Comparison of ENCODE assay signal across 8 cellular contexts in the genomic region with DNA sequence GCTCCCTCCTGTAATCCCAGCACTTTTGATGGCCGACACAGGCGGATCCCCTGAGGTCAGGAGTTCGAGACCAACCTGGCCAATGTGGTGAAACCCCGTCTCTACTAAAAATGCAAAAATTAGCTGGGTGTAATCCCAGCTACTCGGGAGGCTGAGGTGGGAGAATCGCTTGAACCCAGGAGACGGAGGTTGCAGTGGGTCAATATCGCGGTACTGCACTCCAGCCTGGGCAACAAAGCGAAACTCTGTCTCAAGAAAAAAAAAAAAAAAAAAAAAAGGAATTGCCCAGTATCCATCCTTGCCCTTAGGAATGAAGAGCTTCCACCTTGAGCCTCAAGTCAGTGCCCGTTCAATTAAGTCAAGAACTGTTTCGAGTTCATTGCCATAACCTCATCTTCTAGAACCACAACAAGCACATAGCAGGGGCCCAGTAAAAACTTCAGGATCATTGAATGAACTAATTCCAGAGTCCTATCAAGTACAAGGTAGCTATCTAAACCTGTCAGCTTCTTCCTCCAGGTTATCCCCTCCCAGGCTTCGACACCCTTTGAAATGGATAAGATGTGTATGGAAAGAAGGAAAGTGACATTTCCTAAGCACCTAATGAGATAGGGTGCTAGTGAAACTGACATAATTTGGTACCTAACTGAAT. TPM values are rescaled to one million over a fixed set of nuclear protein-coding genes. Genes with fewer than 3 reads are reported as not detected.
DNase-seq lines count a peak whose midpoint lies in the region; ATAC-seq, FAIRE-seq and TF ChIP-seq lines count a peak whose summit lies in the region.

No MANE protein-coding gene starts in this region.

- H3K4me1 ChIP-seq in GM12878 (ENCODE audit: control insufficient read depth, insufficient read depth, low read length) = no peaks in the 10 kb centered on the region; the same call in none of the 2 replicates
- peaks cover 8% of the 10 kb centered on the region for H3K4me1 ChIP-seq in mesenchymal stem cell (ENCODE audit: control insufficient read depth, insufficient read depth, low read depth, low read length)

- H3K4me3 Mint-ChIP-seq in CD14-positive monocyte = peak overlapping the region; percentile 97 to 98

- H3K27me3 Mint-ChIP-seq in CD14-positive monocyte (ENCODE audit: low read depth in 3 of 3) = peaks cover 0 to 7% (median 2%) of the 10 kb centered on the region in 3 donors

- H3K27ac Mint-ChIP-seq in CD14-positive monocyte = peak overlapping the region in 4 of 7 donors; percentile 87 to 96 (median 94)

- ATAC-seq in HG03135 (IDR thresholded peaks at IDR 0.05; ENCODE audit: unreplicated experiment) (peak; percentile 15), GM12878 (peak; percentile 8)

- RAD21 ChIA-PET in GM12878 (lab: Charles Lee; ENCODE audit: unreplicated experiment) = interaction anchor here (0.7 to 2.3 kb wide), 5 partner anchors 9 to 741 kb away, joined by 3 to 6 read pairs (median 3); a partner anchor contains a TSS

- peak overlapping the region; percentile 96 for H3K4me3 ChIP-seq in GM12878
- H3K4me3 ChIP-seq in mesenchymal stem cell (ENCODE audit: insufficient read depth in 1 of 2, low read depth in 1 of 2, low read length in 2 of 2) = peak overlapping the region; percentile 87 to 99

- TF ChIP-seq POLR2A in GM12878 (IDR thresholded peaks at IDR 0.05; ENCODE audit: low read depth, low read length) = no peak

- TSS peak; percentile 59 for BruUV-seq in GM12878 (replicated peaks; lab: Mats Ljungman, UMichigan)

- H3K36me3 ChIP-seq in GM12878 (ENCODE audit: control insufficient read depth in 2 of 2, insufficient read depth in 2 of 2, low read length in 1 of 2) (peaks cover 0 to 7% of the 10 kb centered on the region in 2 experiments; a peak in 2 of 4 replicates), mesenchymal stem cell (ENCODE audit: control insufficient read depth in 1 of 2, insufficient read depth in 2 of 2, low read depth in 1 of 2, low read length in 2 of 2) (peaks cover 9 to 35% of the 10 kb centered on the region in 2 experiments)

- intact Hi-C loops in CD14-positive monocyte (cut with micrococcal nuclease) = no loop called here
- intact Hi-C loops in GM12878 (cut with micrococcal nuclease; ENCODE audit: unreplicated experiment) = no loop called here

- H3K4ac ChIP-seq in mesenchymal stem cell (ENCODE audit: low read depth in 1 of 2, low read length in 2 of 2) = peak overlapping the region in 1 of 2 experiments; percentile 99

- SMC1A ChIA-PET in GM12878 (lab: Charles Lee; ENCODE audit: uncharacterized antibody, unreplicated experiment) = interaction anchor here (0.5 to 4.4 kb wide), 10 partner anchors 9 to 1844 kb away, joined by 3 to 34 read pairs (median 3); a partner anchor contains a TSS

- peaks cover 0 to 2% (median 0%) of the 10 kb centered on the region in 7 donors for H3K9me3 Mint-ChIP-seq in CD14-positive monocyte

- no peak overlapping the region for H4K91ac ChIP-seq in mesenchymal stem cell (ENCODE audit: low read length)

- H3K4me1 Mint-ChIP-seq in CD14-positive monocyte = peaks cover 29% of the 10 kb centered on the region

- H3K27me3 ChIP-seq in GM12878 (replicated peaks in 1 of 2; ENCODE audit: control insufficient read depth in 2 of 2, insufficient read depth in 2 of 2, low read length in 1 of 2) (no peaks in the 10 kb centered on the region), mesenchymal stem cell (ENCODE audit: control insufficient read depth in 1 of 2, insufficient read depth in 1 of 2, low read length in 2 of 2) (no peaks in the 10 kb centered on the region)

- H3K9me3 ChIP-seq in GM12878 (replicated peaks; ENCODE audit: control insufficient read depth, insufficient read depth, low read length) = no peaks in the 10 kb centered on the region
- no peaks in the 10 kb centered on the region for H3K9me3 ChIP-seq in mesenchymal stem cell (ENCODE audit: control insufficient read depth, low read length)

- no peak overlapping the region for H2BK5ac ChIP-seq in mesenchymal stem cell (ENCODE audit: low read depth, low read length, poor library complexity, severe bottlenecking)

- TF ChIP-seq EP300 in GM12878 (IDR thresholded peaks at IDR 0.05; ENCODE audit: borderline replicate concordance in 1 of 2, control insufficient read depth in 1 of 2, low read depth in 2 of 2, low read length in 2 of 2) = no peak

- peaks cover 16% of the 10 kb centered on the region for H3K79me2 ChIP-seq in GM12878 (ENCODE audit: control insufficient read depth, insufficient read depth, low read length)

- peak; percentile 72 for FAIRE-seq in GM12878 (lab: Jason Lieb, UNC)

- H3K23ac ChIP-seq in mesenchymal stem cell (ENCODE audit: low read length in 2 of 2) = no peak overlapping the region

- H3K4me2 ChIP-seq in GM12878 (ENCODE audit: control insufficient read depth, insufficient read depth) (peak overlapping the region; percentile 72), mesenchymal stem cell (ENCODE audit: low read length, poor library complexity, severe bottlenecking) (peak overlapping the region; percentile 65)

- no peak overlapping the region; the same call in 1 of the 2 replicates for H3K27ac ChIP-seq in GM12878 (ENCODE audit: control insufficient read depth, insufficient read depth)
- H3K27ac ChIP-seq in mesenchymal stem cell (ENCODE audit: low read length, poor library complexity, severe bottlenecking) = no peak overlapping the region

- peak overlapping the region in 1 of 2 experiments; percentile 99 for H3K18ac ChIP-seq in mesenchymal stem cell (ENCODE audit: low read depth in 1 of 2, low read length in 2 of 2)

- peak overlapping the region in 1 of 2 experiments; percentile 100 for H3K14ac ChIP-seq in mesenchymal stem cell (ENCODE audit: low read length in 2 of 2)

- WGBS in GM12878 (ENCODE audit: insufficient coverage, insufficient replicate concordance, low lambda C conversion rate, missing lambda C conversion rate) = 76% methylated on average over 13 of the region's 13 CpGs
- WGBS in mesenchymal stem cell = 76% methylated on average over 12 of the region's 13 CpGs

- H3K9ac ChIP-seq in GM12878 (ENCODE audit: control insufficient read depth, insufficient read depth, low read length) (peak overlapping the region; percentile 80), mesenchymal stem cell (ENCODE audit: low read length) (peak overlapping the region; percentile 89)

- DNase-seq in CD14-positive monocyte (ENCODE audit: low spot score) (no peak), GM12878 (ENCODE audit: low read depth, low spot score) (no peak), mesenchymal stem cell (no peak), ureter (ENCODE audit: low spot score) (no peak), KG1 (lab: John Stamatoyannopoulos, UW) (no peak), SKM-1 (lab: John Stamatoyannopoulos, UW; ENCODE audit: unreplicated experiment) (no peak), dedifferentiated amniotic fluid mesenchymal stem cell (ENCODE audit: extremely low spot score) (no peak)

- peaks cover 19 to 26% of the 10 kb centered on the region in 2 donors for H3K36me3 Mint-ChIP-seq in CD14-positive monocyte

- CTCF ChIA-PET in GM12878 (lab: Yijun Ruan, JAX) = interaction anchor here (0.6 to 3.0 kb wide), 10 partner anchors 9 to 742 kb away, joined by 3 to 12 read pairs (median 3); a partner anchor contains a TSS

- in situ Hi-C loops in GM12878 (cut with MboI) = no loop called here

- H4K8ac ChIP-seq in mesenchymal stem cell (ENCODE audit: low read length) = no peak overlapping the region

- no peaks in the 10 kb centered on the region for H4K20me1 ChIP-seq in GM12878 (ENCODE audit: control insufficient read depth, insufficient read depth)

- peaks cover 14% of the 10 kb centered on the region for H3K79me1 ChIP-seq in mesenchymal stem cell (replicated peaks; ENCODE audit: low read length, poor library complexity, severe bottlenecking)

- TF ChIP-seq CTCF in CD14-positive monocyte (IDR thresholded peaks at IDR 0.05) = no peak
- TF ChIP-seq CTCF in GM12878 (IDR thresholded peaks at IDR 0.05 in 2 of 3, conservative IDR thresholded peaks at IDR 0.05 in 1 of 3; ENCODE audit: control insufficient read depth in 2 of 3, extremely low read depth in 1 of 3, insufficient read depth in 1 of 3, low read depth in 3 of 3, low read length in 3 of 3) = no peak

- H2BK15ac ChIP-seq in mesenchymal stem cell (ENCODE audit: low read depth, poor library complexity, severe bottlenecking) = no peak overlapping the region

- H2BK120ac ChIP-seq in mesenchymal stem cell (ENCODE audit: low read depth, low read length) = no peak overlapping the region

- no peak for TF ChIP-seq RAD21 in GM12878 (IDR thresholded peaks at IDR 0.05; ENCODE audit: insufficient read depth, low read depth, low read length)

- H2AK5ac ChIP-seq in mesenchymal stem cell (ENCODE audit: low read length, severe bottlenecking) = no peak overlapping the region

- H2AFZ ChIP-seq in GM12878 (ENCODE audit: control insufficient read depth, low read depth, low read length) (peak overlapping the region; percentile 93), mesenchymal stem cell (ENCODE audit: low read depth, low read length) (peak overlapping the region; percentile 78)

- H2BK12ac ChIP-seq in mesenchymal stem cell (ENCODE audit: low read length in 2 of 2) = no peak overlapping the region

- POLR2A ChIA-PET in GM12878 (lab: Charles Lee) = interaction anchor here (0.7 to 4.1 kb wide), 4 partner anchors 11 to 422 kb away, joined by 4 to 20 read pairs (median 7); a partner anchor contains a TSS

RNA-seq across cellular contexts. Expression of a gene that starts 0.8 kb away (rescaled TPM):
- polyA plus RNA-seq in CD14-positive monocyte (1 to 10 TPM; 4.8 to 7.5 TPM), GM12878 (2011; rRNA removed) (15.9 and 19.9 TPM in 2 replicates), GM12878 (2014; fragmentation: Illumina TruSeq; extraction: Trizol) (14.9 and 16.3 TPM in 2 replicates), GM12878 (2014; fragmentation: Nextera tagmentation; extraction: Ambion mirVana) (1 to 10 TPM; 4.1 to 8.0 TPM), GM12878 (2014; rRNA removed) (12.1 and 12.2 TPM in 2 replicates), GM12878 (2016; fragmentation: Nextera tagmentation; extraction: Ambion mirVana) (10 to 100 TPM; 15.8 to 17.3 TPM)
- total RNA-seq in GM12878 (2013; cell fraction: nucleolus; rRNA removed) = 23.8 and 24.1 TPM in 2 replicates
- total RNA-seq in GM12878 (2014; rRNA removed) (16.5 and 19.5 TPM in 2 replicates), GM12878 (2014; rRNA removed; fragmentation: Illumina TruSeq; extraction: Trizol) (15.7 and 16.3 TPM in 2 replicates), GM12878 (2021) (17.1 and 17.9 TPM in 2 replicates), ureter (17.3 TPM)
- polyA plus RNA-seq in GM12878 (2011; ENCODE audit: low read depth) = 6.1 TPM
- 9.6 and 11.4 TPM in 2 replicates for polyA plus RNA-seq in GM12878 (2011; cell fraction: cytosol; rRNA removed)
- polyA plus RNA-seq in GM12878 (2011; cell fraction: nucleus; rRNA removed) = 5.6 and 10.0 TPM in 2 replicates
- polyA plus RNA-seq in GM12878 (2012) = 8.1 and 9.1 TPM in 2 replicates
- polyA minus RNA-seq in GM12878 (2011; rRNA and poly(A)+ RNA removed) = 5.6 and 7.2 TPM in 2 replicates
- polyA minus RNA-seq in GM12878 (2011; cell fraction: cytosol; rRNA and poly(A)+ RNA removed) = 6.4 and 6.5 TPM in 2 replicates
- 4.0 and 7.3 TPM in 2 replicates for polyA minus RNA-seq in GM12878 (2011; cell fraction: nucleus; rRNA and poly(A)+ RNA removed)
- polyA plus RNA-seq in mesenchymal stem cell (2013, experiment 1 of 2) = 7.5 TPM
- 7.9 TPM for polyA plus RNA-seq in mesenchymal stem cell (2013, experiment 2 of 2)

RNA-seq across cellular contexts. Expression of a gene that starts 13.2 kb away (rescaled TPM):
- polyA plus RNA-seq in CD14-positive monocyte = 10 to 100 TPM; 34.3 to 43.9 TPM
- 180 and 202 TPM in 2 replicates for total RNA-seq in GM12878 (2013; cell fraction: nucleolus; rRNA removed)
- 44.5 and 47.6 TPM in 2 replicates for total RNA-seq in GM12878 (2014; rRNA removed)
- 40.1 and 40.3 TPM in 2 replicates for total RNA-seq in GM12878 (2014; rRNA removed; fragmentation: Illumina TruSeq; extraction: Trizol)
- 36.4 and 37.0 TPM in 2 replicates for total RNA-seq in GM12878 (2021)
- polyA plus RNA-seq in GM12878 (2011; ENCODE audit: low read depth) = 20.4 TPM
- 66.1 and 93.4 TPM in 2 replicates for polyA plus RNA-seq in GM12878 (2011; rRNA removed)
- polyA plus RNA-seq in GM12878 (2011; cell fraction: cytosol; rRNA removed) = 69.6 and 83.4 TPM in 2 replicates
- 79.7 and 92.5 TPM in 2 replicates for polyA plus RNA-seq in GM12878 (2011; cell fraction: nucleus; rRNA removed)
- 17.2 and 24.8 TPM in 2 replicates for polyA plus RNA-seq in GM12878 (2012)
- 43.1 and 53.5 TPM in 2 replicates for polyA plus RNA-seq in GM12878 (2014; fragmentation: Illumina TruSeq; extraction: Trizol)
- 10 to 100 TPM; 40.3 to 48.4 TPM for polyA plus RNA-seq in GM12878 (2014; fragmentation: Nextera tagmentation; extraction: Ambion mirVana)
- polyA plus RNA-seq in GM12878 (2014; rRNA removed) = 25.3 and 29.8 TPM in 2 replicates
- polyA plus RNA-seq in GM12878 (2016; fragmentation: Nextera tagmentation; extraction: Ambion mirVana) = 10 to 100 TPM; 52.9 to 61.5 TPM
- 196 and 271 TPM in 2 replicates for polyA minus RNA-seq in GM12878 (2011; rRNA and poly(A)+ RNA removed)
- 25.4 and 26.4 TPM in 2 replicates for polyA minus RNA-seq in GM12878 (2011; cell fraction: cytosol; rRNA and poly(A)+ RNA removed)
- 134 and 165 TPM in 2 replicates for polyA minus RNA-seq in GM12878 (2011; cell fraction: nucleus; rRNA and poly(A)+ RNA removed)
- polyA plus RNA-seq in mesenchymal stem cell (2013, experiment 1 of 2) = 33.1 TPM
- 30.9 TPM for polyA plus RNA-seq in mesenchymal stem cell (2013, experiment 2 of 2)
- total RNA-seq in ureter = 83.2 TPM

RNA-seq across cellular contexts. Expression of a gene that starts 41.7 kb away (rescaled TPM):
- polyA plus RNA-seq in CD14-positive monocyte = not detected
- not detected in 2 replicates for total RNA-seq in GM12878 (2013; cell fraction: nucleolus; rRNA removed)
- total RNA-seq in GM12878 (2014; rRNA removed) = not detected in 2 replicates
- not detected in 2 replicates for total RNA-seq in GM12878 (2014; rRNA removed; fragmentation: Illumina TruSeq; extraction: Trizol)
- total RNA-seq in GM12878 (2021) = not detected in 2 replicates
- not detected for polyA plus RNA-seq in GM12878 (2011; ENCODE audit: low read depth)
- not detected in 2 replicates for polyA plus RNA-seq in GM12878 (2011; rRNA removed)
- not detected in 2 replicates for polyA plus RNA-seq in GM12878 (2011; cell fraction: cytosol; rRNA removed)
- polyA plus RNA-seq in GM12878 (2011; cell fraction: nucleus; rRNA removed) = not detected in 2 replicates
- polyA plus RNA-seq in GM12878 (2012) = not detected in 2 replicates
- not detected in 2 replicates for polyA plus RNA-seq in GM12878 (2014; fragmentation: Illumina TruSeq; extraction: Trizol)
- not detected for polyA plus RNA-seq in GM12878 (2014; fragmentation: Nextera tagmentation; extraction: Ambion mirVana)
- polyA plus RNA-seq in GM12878 (2014; rRNA removed) = not detected in 2 replicates
- not detected for polyA plus RNA-seq in GM12878 (2016; fragmentation: Nextera tagmentation; extraction: Ambion mirVana)
- polyA minus RNA-seq in GM12878 (2011; rRNA and poly(A)+ RNA removed) = not detected in 2 replicates
- polyA minus RNA-seq in GM12878 (2011; cell fraction: cytosol; rRNA and poly(A)+ RNA removed) = not detected in 2 replicates
- not detected in 2 replicates for polyA minus RNA-seq in GM12878 (2011; cell fraction: nucleus; rRNA and poly(A)+ RNA removed)
- not detected for polyA plus RNA-seq in mesenchymal stem cell (2013, experiment 1 of 2)
- polyA plus RNA-seq in mesenchymal stem cell (2013, experiment 2 of 2) = not detected
- not detected for total RNA-seq in ureter

RNA-seq across cellular contexts. Expression of a gene that starts 58.5 kb away (rescaled TPM):
- polyA plus RNA-seq in CD14-positive monocyte = under 1 TPM; 0.50 to 0.52 TPM
- not detected in 2 replicates for total RNA-seq in GM12878 (2013; cell fraction: nucleolus; rRNA removed)
- total RNA-seq in GM12878 (2014; rRNA removed) = not detected in 2 replicates
- total RNA-seq in GM12878 (2014; rRNA removed; fragmentation: Illumina TruSeq; extraction: Trizol) = not detected in 2 replicates
- not detected in 2 replicates for total RNA-seq in GM12878 (2021)
- not detected for polyA plus RNA-seq in GM12878 (2011; ENCODE audit: low read depth)
- not detected in 2 replicates for polyA plus RNA-seq in GM12878 (2011; rRNA removed)
- 0.02 and 0.03 TPM in 2 replicates for polyA plus RNA-seq in GM12878 (2011; cell fraction: cytosol; rRNA removed)
- 0.07 and 0.18 TPM in 2 replicates for polyA plus RNA-seq in GM12878 (2011; cell fraction: nucleus; rRNA removed)
- polyA plus RNA-seq in GM12878 (2012) = not detected in 2 replicates
- polyA plus RNA-seq in GM12878 (2014; fragmentation: Illumina TruSeq; extraction: Trizol) = not detected in 2 replicates
- polyA plus RNA-seq in GM12878 (2014; fragmentation: Nextera tagmentation; extraction: Ambion mirVana) = not detected
- not detected in 2 replicates for polyA plus RNA-seq in GM12878 (2014; rRNA removed)
- polyA plus RNA-seq in GM12878 (2016; fragmentation: Nextera tagmentation; extraction: Ambion mirVana) = not detected
- polyA minus RNA-seq in GM12878 (2011; rRNA and poly(A)+ RNA removed) = not detected in 2 replicates
- not detected in 2 replicates for polyA minus RNA-seq in GM12878 (2011; cell fraction: cytosol; rRNA and poly(A)+ RNA removed)
- 0.10 TPM in 1 of 2 replicates, not detected in the other for polyA minus RNA-seq in GM12878 (2011; cell fraction: nucleus; rRNA and poly(A)+ RNA removed)
- polyA plus RNA-seq in mesenchymal stem cell (2013, experiment 1 of 2) = 8.9 TPM
- polyA plus RNA-seq in mesenchymal stem cell (2013, experiment 2 of 2) = 8.0 TPM
- 32.7 TPM for total RNA-seq in ureter
